Comparison of ENCODE assay signal across 8 cellular contexts in genomic region chr16:87865902-87866565, GRCh38. TPM values are rescaled to one million over a fixed set of nuclear protein-coding genes. Genes with fewer than 3 reads are reported as not detected.
DNase-seq lines count a peak whose midpoint lies in the region; ATAC-seq and TF ChIP-seq lines count a peak whose summit lies in the region.
"Not testable (repeated sequence)": the region's sequence is repeated elsewhere in the genome, so short reads cannot be mapped to it uniquely, and the experiment has no call there.

No MANE protein-coding gene starts in this region.

- H3K23ac ChIP-seq in H9 (ENCODE audit: insufficient read length, low read depth, low read length) = not testable (repeated sequence)

- not testable (repeated sequence) for H2BK120ac ChIP-seq in H9 (ENCODE audit: low read depth, low read length, poor library complexity, severe bottlenecking)

- peaks cover 61% of the 10 kb centered on the region for H3K27me3 Mint-ChIP-seq in H9 (ENCODE audit: low read depth)
- H3K27me3 Mint-ChIP-seq in mesothelial cell of epicardium (ENCODE audit: low read depth) = peaks cover 21% of the 10 kb centered on the region

- H2BK12ac ChIP-seq in H9 (ENCODE audit: insufficient read length, low read depth, low read length) = not testable (repeated sequence)

- H3K9ac ChIP-seq in H9 (ENCODE audit: extremely low read depth, insufficient read length, low read length); PC-3 (ENCODE audit: low read length): not testable (repeated sequence)

- H3K4me3 ChIP-seq in AG09309 (ENCODE audit: control insufficient read depth, low read depth, low read length) = peak overlapping the region; percentile 9
- not testable (repeated sequence) for H3K4me3 ChIP-seq in PC-3 (ENCODE audit: low read length)

- not testable (repeated sequence) for H3K14ac ChIP-seq in H9 (ENCODE audit: insufficient read depth, low read length)

- H2AFZ ChIP-seq in H9 (ENCODE audit: low read length); PC-3 (ENCODE audit: low read length): not testable (repeated sequence)

- intact Hi-C loops in PC-3 (cut with micrococcal nuclease) = not testable (repeated sequence)

- not testable (repeated sequence) for H3F3A ChIP-seq in PC-3 (ENCODE audit: low read length, unreplicated experiment)

- H2AK5ac ChIP-seq in H9 (ENCODE audit: insufficient read length, low read length) = not testable (repeated sequence)

- H3K27me3 ChIP-seq in H9 (ENCODE audit: insufficient read depth, low read length) = peaks cover 11% of the 10 kb centered on the region; the same call in 1 of the 2 replicates
- not testable (repeated sequence) for H3K27me3 ChIP-seq in PC-3 (ENCODE audit: low read length)

- H3K36me3 Mint-ChIP-seq in H9 (ENCODE audit: insufficient read depth in 1 of 3, low read depth in 3 of 3) = peaks cover 42 to 50% (median 42%) of the 10 kb centered on the region in 3 experiments
- H3K36me3 Mint-ChIP-seq in mesothelial cell of epicardium = not testable (repeated sequence)

- not testable (repeated sequence) for H3K79me1 ChIP-seq in H9 (ENCODE audit: insufficient read depth, low read depth, low read length, poor library complexity, severe bottlenecking)

- not testable (repeated sequence) for H3K36me3 ChIP-seq in PC-3 (ENCODE audit: low read depth, low read length)

- not testable (repeated sequence) for H4K20me1 ChIP-seq in H9 (ENCODE audit: control insufficient read depth, insufficient read depth, insufficient read length)
- peaks cover 36% of the 10 kb centered on the region; the same call in 1 of the 2 replicates for H4K20me1 ChIP-seq in PC-3 (ENCODE audit: low read length)

- H3K27ac ChIP-seq in H9 (ENCODE audit: insufficient read length, low read depth, low read length); PC-3 (ENCODE audit: low read length): not testable (repeated sequence)

- H3K4me3 Mint-ChIP-seq in H9 = peak overlapping the region; percentile 87 to 97; a peak in 4 of 5 replicates
- H3K4me3 Mint-ChIP-seq in mesothelial cell of epicardium = peak overlapping the region; percentile 34

- not testable (repeated sequence) for H3K9me2 ChIP-seq in PC-3 (replicated peaks; ENCODE audit: low read length)

- H3T11ph ChIP-seq in H9 (ENCODE audit: low read length) = not testable (repeated sequence)

- not testable (repeated sequence) for TF ChIP-seq CTCF in AG09309 (IDR thresholded peaks at IDR 0.05; ENCODE audit: control insufficient read depth, insufficient read depth, low read depth, low read length, missing control alignments); H9 (conservative IDR thresholded peaks at IDR 0.05); PC-3 (conservative IDR thresholded peaks at IDR 0.05; ENCODE audit: low read depth, low read length); mesothelial cell of epicardium (IDR thresholded peaks at IDR 0.05; ENCODE audit: unreplicated experiment)

- not testable (repeated sequence) for H3K56ac ChIP-seq in H9 (ENCODE audit: insufficient read length, low read depth, low read length)

- H4K8ac ChIP-seq in H9 (replicated peaks; ENCODE audit: insufficient read length, low read depth, low read length) = not testable (repeated sequence)

- H3K9me3 ChIP-seq in H9 (ENCODE audit: control insufficient read depth, low read depth, low read length); PC-3 (ENCODE audit: low read length): not testable (repeated sequence)

- not testable (repeated sequence) for H4K5ac ChIP-seq in H9 (ENCODE audit: insufficient read length, low read depth, low read length)

- not testable (repeated sequence) for ATAC-seq in PC-3

- WGBS in H9 (ENCODE audit: extremely low coverage, insufficient read length, low lambda C conversion rate) = no CpG with 5 or more reads among the region's 16 CpGs

- H3K18ac ChIP-seq in H9 (ENCODE audit: insufficient read length, low read depth, low read length) = not testable (repeated sequence)

- H4K91ac ChIP-seq in H9 (ENCODE audit: insufficient read length, low read depth, low read length) = not testable (repeated sequence)

- not testable (repeated sequence) for BruUV-seq in PC-3 (replicated peaks; lab: Mats Ljungman, UMichigan)

- H3K79me2 ChIP-seq in H9 (ENCODE audit: insufficient read depth, low read length) = peaks cover 11% of the 10 kb centered on the region; the same call in 1 of the 2 replicates
- H3K79me2 ChIP-seq in PC-3 (ENCODE audit: low read length) = peaks cover 78% of the 10 kb centered on the region

- H3K27ac Mint-ChIP-seq in H9 = not testable (repeated sequence)
- peak overlapping the region; percentile 39 for H3K27ac Mint-ChIP-seq in mesothelial cell of epicardium

- H2BK5ac ChIP-seq in H9 (ENCODE audit: insufficient read length, low read length) = not testable (repeated sequence)

- not testable (repeated sequence) for H3K23me2 ChIP-seq in H9 (ENCODE audit: insufficient read length, low read depth, low read length, poor library complexity, severe bottlenecking)

- H3K9me3 Mint-ChIP-seq in H9, mesothelial cell of epicardium: not testable (repeated sequence)

- CTCF ChIA-PET in PC-3 (lab: Charles Lee) = not testable (repeated sequence)

- H3K4ac ChIP-seq in H9 (ENCODE audit: low read depth, low read length) = not testable (repeated sequence)

- H3K4me2 ChIP-seq in H9 (ENCODE audit: insufficient read depth, insufficient read length, low read length) = not testable (repeated sequence)
- H3K4me2 ChIP-seq in PC-3 (ENCODE audit: low read length) = peak overlapping the region; percentile 22

- POLR2A ChIA-PET in PC-3 (lab: Charles Lee; ENCODE audit: unreplicated experiment) = not testable (repeated sequence)

- not testable (repeated sequence) for H3K4me1 ChIP-seq in H9 (ENCODE audit: insufficient read depth, low read length)
- peaks cover 17% of the 10 kb centered on the region for H3K4me1 ChIP-seq in PC-3 (ENCODE audit: insufficient read depth, low read length)

- H3K4me1 Mint-ChIP-seq in H9 (peaks cover 46 to 50% of the 10 kb centered on the region in 2 experiments), mesothelial cell of epicardium (peaks cover 52% of the 10 kb centered on the region)

- H2BK20ac ChIP-seq in H9 (ENCODE audit: low read depth, low read length, poor library complexity, severe bottlenecking) = not testable (repeated sequence)

- DNase-seq in AG09309 (ENCODE audit: low read depth); H9; PC-3; mesothelial cell of epicardium (ENCODE audit: low spot score in 2 of 2, unreplicated experiment in 2 of 2): not testable (repeated sequence)
- peak; percentile 60 for DNase-seq in activated CD4-positive, alpha-beta T cell treated with anti-CD3 and anti-CD28 coated beads for 48 hours
- peak; percentile 57 for DNase-seq in activated gamma-delta T cell treated with Interleukin-2 at 50 U/mL for 16 hours
- peak; percentile 59 for DNase-seq in effector CD4-positive, alpha-beta T cell
- peak; percentile 63 to 65 for DNase-seq in stimulated activated CD4-positive, alpha-beta T cell treated with anti-CD3 and anti-CD28 coated beads, Interleukin-2, amount 100 ng/mL, for 24 hours

- H2BK15ac ChIP-seq in H9 (ENCODE audit: low read depth, low read length) = not testable (repeated sequence)

RNA-seq across cellular contexts. Expression of gene SLC7A5, which starts 3.3 kb away (rescaled TPM):
- total RNA-seq in H9 (2021) (217 TPM in 2 replicates), PC-3 (2014; rRNA removed) (93.2 and 118 TPM in 2 replicates), mesothelial cell of epicardium (64.7 to 70.0 TPM (median 69.4 TPM) in 3 replicates)
